In genomic region chr11:70067036-70067435, GRCh38 we compare ENCODE assay signal across 33 cellular contexts. TPM values are rescaled to one million over a fixed set of nuclear protein-coding genes. Genes with fewer than 3 reads are reported as not detected.
"Had no signal": no experiment of that assay in that cellular context is flagged by ENCODE, and none has a peak within 500 bp of the region (broad histone marks: within the 10 kb centered on the region; RNA-seq: fewer than 3 reads in every experiment).

No MANE protein-coding gene starts in this region.

- FAIRE-seq: kidney had no signal

- H3K9me3 ChIP-seq: adrenal gland, body of pancreas, gastroesophageal sphincter, right lobe of liver, testis had no signal

- DNase-seq: activated B cell treated with CpG ODN at 0.5 μM for 24 hours; activated CD4-positive, alpha-beta T cell treated with anti-CD3 and anti-CD28 coated beads, Interleukin-2, amount 50 U/mL, for 1 hour; activated CD8-positive, alpha-beta T cell treated with anti-CD3 and anti-CD28 coated beads for 36 hours; activated effector memory CD4-positive, alpha-beta T cell treated with Interleukin-2 at 50 U/mL for 16 hours; activated naive CD4-positive, alpha-beta T cell treated with anti-CD3 and anti-CD28 coated beads for 36 hours; activated naive CD8-positive, alpha-beta T cell treated with anti-CD3 and anti-CD28 coated beads for 36 hours; activated T-cell treated with anti-CD3 and anti-CD28 coated beads for 4 hours; cerebellar nuclear complex; effector memory CD8-positive, alpha-beta T cell; erythroblast; hypothalamus; immature natural killer cell; kidney; left colon; midbrain; naive thymus-derived CD4-positive, alpha-beta T cell; nucleus accumbens; stimulated activated CD4-positive, alpha-beta T cell treated with anti-CD3 and anti-CD28 coated beads, Interleukin-12 subunit alpha, Interleukin-12 subunit beta, amount 100 ng/mL, for 4 hours; stimulated activated CD4-positive, alpha-beta T cell treated with anti-CD3 and anti-CD28 coated beads, Interleukin-4, amount 100 ng/mL, for 1 hour; stimulated activated naive CD8-positive, alpha-beta T cell treated with anti-CD3 and anti-CD28 coated beads, Interleukin-15, Interleukin-2, amounts not matched to agents 100 U/mL and 50 U/mL, for 24 hours; T-cell; testis had no signal

- ATAC-seq: activated CD8-positive, alpha-beta T cell treated with anti-CD3 and anti-CD28 coated beads for 36 hours; effector memory CD8-positive, alpha-beta T cell; gastroesophageal sphincter; naive thymus-derived CD4-positive, alpha-beta T cell; stimulated activated naive CD8-positive, alpha-beta T cell treated with anti-CD3 and anti-CD28 coated beads, Interleukin-15, Interleukin-2, amounts not matched to agents 100 U/mL and 50 U/mL, for 24 hours; T-cell had no signal

- H3K27ac ChIP-seq: adrenal gland, body of pancreas, cardiac muscle cell, coronary artery, dorsolateral prefrontal cortex, gastroesophageal sphincter, right lobe of liver, skin epidermis, testis had no signal

- H3K4me3 ChIP-seq: adrenal gland, body of pancreas, cardiac muscle cell, coronary artery, dorsolateral prefrontal cortex, gastroesophageal sphincter, right lobe of liver, skin epidermis, testis had no signal

- H3K27me3 ChIP-seq: body of pancreas, right lobe of liver, testis had no signal

- H3K36me3 ChIP-seq: adrenal gland, cardiac muscle cell, gastroesophageal sphincter, right lobe of liver had no signal

- H3K4me1 ChIP-seq: adrenal gland, gastroesophageal sphincter, testis had no signal

RNA-seq across cellular contexts. Expression of gene ANO1, which starts 11.1 kb away (rescaled TPM):
- total RNA-seq: activated B cell treated with CpG ODN at 0.5 μM for 24 hours; activated CD8-positive, alpha-beta T cell treated with anti-CD3 and anti-CD28 coated beads for 36 hours; activated naive CD4-positive, alpha-beta T cell treated with anti-CD3 and anti-CD28 coated beads for 36 hours; activated naive CD8-positive, alpha-beta T cell treated with anti-CD3 and anti-CD28 coated beads for 36 hours; fibroblast of villous mesenchyme; naive thymus-derived CD4-positive, alpha-beta T cell; T-helper 2 cell treated with Interferon-gamma antibody and Interleukin-4, amounts not matched to agents 100 ng/mL and 5 ng/mL, for 36 hours had no signal
- polyA plus RNA-seq: immature natural killer cell; naive thymus-derived CD4-positive, alpha-beta T cell; neural cell had no signal
